Comparison of ENCODE assay signal across 6 cellular contexts in the genomic region with DNA sequence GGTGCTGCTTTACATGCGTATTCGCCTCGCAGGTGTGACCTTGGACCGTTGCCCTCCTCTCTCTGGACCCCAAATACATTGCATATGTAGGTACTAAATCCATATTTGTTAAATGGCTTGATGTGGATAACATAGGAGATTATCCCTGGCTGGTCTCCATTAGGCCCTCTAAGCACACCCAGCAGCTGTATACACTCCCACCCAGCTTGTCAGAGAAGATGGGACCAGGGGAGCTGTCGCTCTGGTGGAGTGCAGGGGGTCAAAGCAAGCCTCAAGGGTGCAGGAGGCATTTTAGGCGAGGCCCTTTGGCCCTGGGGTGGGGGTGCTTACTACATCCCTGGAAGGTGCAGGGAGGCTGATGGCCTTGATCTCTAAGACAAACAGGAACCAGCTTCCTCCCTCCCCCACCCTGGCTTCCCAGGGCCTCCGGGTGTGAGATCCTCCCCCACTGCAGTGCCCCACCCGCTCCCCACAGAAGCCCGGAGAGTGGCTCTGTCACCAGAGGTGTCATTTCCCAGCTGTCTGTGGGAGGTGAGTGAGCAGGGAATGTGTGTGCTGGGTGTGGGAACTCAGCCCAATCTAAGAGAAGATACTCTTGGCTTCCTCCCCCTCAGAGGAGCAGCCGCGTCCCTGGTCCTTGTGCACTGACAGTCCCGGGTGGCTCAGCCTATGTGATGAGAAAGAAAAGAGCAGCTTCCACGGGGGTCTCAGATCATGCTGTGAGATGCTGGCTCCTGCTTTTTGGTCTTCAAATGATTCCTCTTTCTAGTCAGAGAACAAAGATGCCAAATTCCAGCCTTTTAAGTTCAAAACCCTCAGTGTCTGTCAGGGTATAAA. TPM values are rescaled to one million over a fixed set of nuclear protein-coding genes. Genes with fewer than 3 reads are reported as not detected.
DNase-seq lines count a peak whose midpoint lies in the region; ATAC-seq and TF ChIP-seq lines count a peak whose summit lies in the region.

No MANE protein-coding gene starts in this region.

- peak; percentile 43 for TF ChIP-seq POLR2A in GM18505 (IDR thresholded peaks at IDR 0.05; ENCODE audit: borderline replicate concordance, extremely low read depth, insufficient read depth, insufficient read length)

- H4K91ac ChIP-seq in trophoblast cell (ENCODE audit: low read depth, low read length) = peak overlapping the region; percentile 25

- no peak overlapping the region for H2AK5ac ChIP-seq in trophoblast cell (ENCODE audit: low read length)

- H3K36me3 ChIP-seq in endocrine pancreas (ENCODE audit: control insufficient read depth, insufficient read depth, low read length) = no peaks in the 10 kb centered on the region
- peaks cover 15 to 21% of the 10 kb centered on the region in 2 experiments for H3K36me3 ChIP-seq in trophoblast cell (ENCODE audit: control insufficient read depth in 1 of 2, insufficient read depth in 2 of 2, low read length in 2 of 2)

- no peak overlapping the region for H3K18ac ChIP-seq in trophoblast cell (ENCODE audit: low read length)

- peak overlapping the region; percentile 1 for H3K4me2 ChIP-seq in trophoblast cell (ENCODE audit: low read length)

- peak; percentile 84 for DNase-seq in SW480 (ENCODE audit: low spot score)
- no peak for DNase-seq in trophoblast cell
- DNase-seq in NAMALWA (ENCODE audit: low spot score) = no peak

- H2BK120ac ChIP-seq in trophoblast cell (ENCODE audit: insufficient read depth, low read length, poor library complexity) = no peak overlapping the region

- no CpG with 5 or more reads among the region's 13 CpGs for WGBS in trophoblast cell (ENCODE audit: extremely low coverage, insufficient coverage, insufficient read length)

- H4K12ac ChIP-seq in trophoblast cell (ENCODE audit: low read depth, low read length) = no peak overlapping the region

- H2BK5ac ChIP-seq in trophoblast cell (ENCODE audit: low read depth, low read length, poor library complexity) = no peak overlapping the region

- ATAC-seq in GM18505 (IDR thresholded peaks at IDR 0.05; ENCODE audit: unreplicated experiment) (no peak), HG02588 (IDR thresholded peaks at IDR 0.05; ENCODE audit: unreplicated experiment) (no peak)

- H3K4ac ChIP-seq in trophoblast cell (ENCODE audit: low read depth, low read length) = no peak overlapping the region

- H3K27ac ChIP-seq in trophoblast cell (ENCODE audit: low read depth, low read length) = peak overlapping the region; percentile 2

- peak overlapping the region; percentile 30 for H2AFZ ChIP-seq in trophoblast cell (ENCODE audit: insufficient read depth, low read length, poor library complexity)

- H4K8ac ChIP-seq in trophoblast cell (ENCODE audit: low read depth, low read length) = no peak overlapping the region

- H3K79me2 ChIP-seq in trophoblast cell (ENCODE audit: control insufficient read depth, insufficient read depth, low read length, poor library complexity) = peaks cover 14% of the 10 kb centered on the region

- no peak overlapping the region for H3K14ac ChIP-seq in trophoblast cell (ENCODE audit: low read length)

- H3K9me3 ChIP-seq in endocrine pancreas (ENCODE audit: control insufficient read depth, low read length) (no peaks in the 10 kb centered on the region), trophoblast cell (ENCODE audit: insufficient read depth, low read depth, low read length) (peaks cover 5% of the 10 kb centered on the region)

- H3K27me3 ChIP-seq in endocrine pancreas (ENCODE audit: control insufficient read depth, insufficient read depth, low read length) = no peaks in the 10 kb centered on the region
- H3K27me3 ChIP-seq in trophoblast cell (ENCODE audit: insufficient read depth, low read length) = no peaks in the 10 kb centered on the region

- H3K4me3 ChIP-seq in endocrine pancreas (ENCODE audit: control insufficient read depth, insufficient read depth, low read length) (no peak overlapping the region), trophoblast cell (ENCODE audit: low read depth, low read length) (no peak overlapping the region)

- H3K9ac ChIP-seq in endocrine pancreas (ENCODE audit: control insufficient read depth, insufficient read depth, low read length) (peak overlapping the region; percentile 32), trophoblast cell (ENCODE audit: low read length) (no peak overlapping the region)

- H3K4me1 ChIP-seq in endocrine pancreas (ENCODE audit: control insufficient read depth, insufficient read depth, low read length) (peaks cover 4% of the 10 kb centered on the region), trophoblast cell (ENCODE audit: control insufficient read depth in 1 of 2, insufficient read depth in 2 of 2, low read length in 2 of 2) (peaks cover 18 to 22% of the 10 kb centered on the region in 2 experiments)

- H3K79me1 ChIP-seq in trophoblast cell (ENCODE audit: low read length) = peaks cover 14% of the 10 kb centered on the region

- no peak overlapping the region for H2BK12ac ChIP-seq in trophoblast cell (ENCODE audit: low read length)

- no peak overlapping the region for H3K23ac ChIP-seq in trophoblast cell (ENCODE audit: low read length)

RNA-seq across cellular contexts. Expression of a gene that starts 1.4 kb away (rescaled TPM):
- 31.6 and 33.5 TPM in 2 replicates for polyA plus RNA-seq in trophoblast cell (2013)

RNA-seq across cellular contexts. Expression of a gene that starts 12.0 kb away (rescaled TPM):
- polyA plus RNA-seq in trophoblast cell (2013) = 7.4 and 7.6 TPM in 2 replicates

RNA-seq across cellular contexts. Expression of a gene that starts 12.0 kb away (rescaled TPM):
- 13.5 and 14.1 TPM in 2 replicates for polyA plus RNA-seq in trophoblast cell (2013)

RNA-seq across cellular contexts. Expression of a gene that starts 25.8 kb away (rescaled TPM):
- polyA plus RNA-seq in trophoblast cell (2013) = 3.3 and 3.6 TPM in 2 replicates

RNA-seq across cellular contexts. Expression of a gene that starts 40.3 kb away (rescaled TPM):
- polyA plus RNA-seq in trophoblast cell (2013) = 0.29 and 0.49 TPM in 2 replicates
